Comparison of ENCODE assay signal across 23 cellular contexts in genomic region chr10:6115411-6115800, GRCh38. TPM values are rescaled to one million over a fixed set of nuclear protein-coding genes. Genes with fewer than 3 reads are reported as not detected.
DNase-seq lines count a peak whose midpoint lies in the region; ATAC-seq and TF ChIP-seq lines count a peak whose summit lies in the region.
"Had no signal": no experiment of that assay in that cellular context is flagged by ENCODE, and none has a peak within 500 bp of the region (broad histone marks: within the 10 kb centered on the region; RNA-seq: fewer than 3 reads in every experiment).

No MANE protein-coding gene starts in this region.

- H3K27me3 ChIP-seq in A673 (replicated peaks; ENCODE audit: insufficient read depth, low read depth, low read length, poor library complexity), result no peaks in the 10 kb centered on the region
- H3K27me3 ChIP-seq: sigmoid colon, suprapubic skin had no signal

- intact Hi-C loops in A673 (cut with micrococcal nuclease; ENCODE audit: unreplicated experiment), result no loop called here

- H3K27ac ChIP-seq in A673 (ENCODE audit: low read depth, low read length, poor library complexity, severe bottlenecking), result peak overlapping the region; percentile 19
- H3K27ac ChIP-seq: suprapubic skin had no signal

- H3K4me1 ChIP-seq in A673 (ENCODE audit: insufficient read depth, low read length, poor library complexity, severe bottlenecking), result no peaks in the 10 kb centered on the region

- no TSS peak for BruUV-seq in A673 (replicated peaks; lab: Mats Ljungman, UMichigan)

- H3K27me3 Mint-ChIP-seq in HFFc6 (ENCODE audit: insufficient read depth), result no peaks in the 10 kb centered on the region; the same call in 1 of the 2 replicates
- H3K27me3 Mint-ChIP-seq in central memory CD8-positive, alpha-beta T cell, result no peaks in the 10 kb centered on the region
- no peaks in the 10 kb centered on the region for H3K27me3 Mint-ChIP-seq in mesothelial cell of epicardium (ENCODE audit: low read depth)
- H3K27me3 Mint-ChIP-seq: activated CD4-positive, alpha-beta T cell treated with anti-CD3 and anti-CD28 coated beads, Interleukin-2, amount 10 ng/mL, durations not matched to agents 7 days and 5 days had no signal

- H3K36me3 Mint-ChIP-seq in HFFc6 (ENCODE audit: low read depth) (peaks cover 43% of the 10 kb centered on the region), mesothelial cell of epicardium (peaks cover 44% of the 10 kb centered on the region)
- peaks cover 45% of the 10 kb centered on the region for H3K36me3 Mint-ChIP-seq in central memory CD8-positive, alpha-beta T cell (ENCODE audit: insufficient read depth)

- no peaks in the 10 kb centered on the region for H3K9me3 ChIP-seq in A673 (ENCODE audit: low read depth, low read length, poor library complexity, severe bottlenecking)
- H3K9me3 ChIP-seq: sigmoid colon, suprapubic skin had no signal

- H3K4me3 Mint-ChIP-seq in HFFc6 (peak overlapping the region; percentile 69), mesothelial cell of epicardium (no peak overlapping the region)
- H3K4me3 Mint-ChIP-seq in central memory CD8-positive, alpha-beta T cell, result no peak overlapping the region
- H3K4me3 Mint-ChIP-seq: activated CD4-positive, alpha-beta T cell treated with anti-CD3 and anti-CD28 coated beads, Interleukin-2, amount 10 ng/mL, durations not matched to agents 7 days and 5 days had no signal

- ATAC-seq in central memory CD8-positive, alpha-beta T cell (replicated peaks; ENCODE audit: extremely low read depth, poor library complexity, severe bottlenecking), result no peak
- ATAC-seq in GM18870 (IDR thresholded peaks at IDR 0.05; ENCODE audit: unreplicated experiment) (no peak), GM18502 (IDR thresholded peaks at IDR 0.05; ENCODE audit: poor library complexity, unreplicated experiment) (no peak)

- H3K36me3 ChIP-seq in A673 (ENCODE audit: insufficient read depth, low read length, poor library complexity, severe bottlenecking), result peaks cover 61% of the 10 kb centered on the region

- no peak overlapping the region for H3K4me3 ChIP-seq in A673 (ENCODE audit: low read depth, low read length, poor library complexity, severe bottlenecking)
- H3K4me3 ChIP-seq: sigmoid colon, suprapubic skin had no signal

- DNase-seq in A673 (ENCODE audit: low spot score) (no peak), HFFc6 (no peak), mesothelial cell of epicardium (ENCODE audit: low spot score in 2 of 2, unreplicated experiment in 2 of 2) (no peak), SHP77 (lab: John Stamatoyannopoulos, UW) (no peak), NCI-H446 treated with DMSO at 0.1 percent for 48 hours (lab: John Stamatoyannopoulos, UW) (no peak)
- no peak for DNase-seq in central memory CD8-positive, alpha-beta T cell (ENCODE audit: low spot score in 2 of 2)
- DNase-seq: activated CD4-positive, alpha-beta T cell treated with anti-CD3 and anti-CD28 coated beads, Interleukin-2, amount 10 ng/mL, durations not matched to agents 7 days and 5 days; activated T-cell treated with anti-CD3 and anti-CD28 coated beads for 4 hours; Calu3; cerebellar nuclear complex; GF-D8; H7; islet precursor cell; NCI-H1436; NCI-H2227 treated with DMSO at 0.1 percent for 48 hours; SHP77 treated with DMSO at 0.1 percent for 48 hours; sigmoid colon; stimulated activated CD4-positive, alpha-beta T cell treated with anti-CD3 and anti-CD28 coated beads, Interleukin-4, amount 100 ng/mL, for 1 hour had no signal

- no peak for TF ChIP-seq CTCF in A673 (conservative IDR thresholded peaks at IDR 0.05; ENCODE audit: low read depth, low read length)
- no peak for TF ChIP-seq CTCF in HFFc6 (IDR thresholded peaks at IDR 0.05)
- TF ChIP-seq CTCF in mesothelial cell of epicardium (IDR thresholded peaks at IDR 0.05; ENCODE audit: unreplicated experiment), result no peak

- H3K9me3 Mint-ChIP-seq in HFFc6, result no peaks in the 10 kb centered on the region
- no peaks in the 10 kb centered on the region for H3K9me3 Mint-ChIP-seq in central memory CD8-positive, alpha-beta T cell
- no peaks in the 10 kb centered on the region for H3K9me3 Mint-ChIP-seq in mesothelial cell of epicardium
- H3K9me3 Mint-ChIP-seq: activated CD4-positive, alpha-beta T cell treated with anti-CD3 and anti-CD28 coated beads, Interleukin-2, amount 10 ng/mL, durations not matched to agents 7 days and 5 days had no signal

- POLR2A ChIA-PET in A673 (lab: Charles Lee; ENCODE audit: low non-redundant PET), result no interaction called here

- H3K4me1 Mint-ChIP-seq in HFFc6 (ENCODE audit: low read depth), result peaks cover 43% of the 10 kb centered on the region
- peaks cover 8% of the 10 kb centered on the region for H3K4me1 Mint-ChIP-seq in central memory CD8-positive, alpha-beta T cell
- H3K4me1 Mint-ChIP-seq in mesothelial cell of epicardium, result peaks cover 13% of the 10 kb centered on the region

- CTCF ChIA-PET in A673 (lab: Charles Lee), result interaction anchor here (0.6 kb wide), 1 partner anchor 286 kb away, joined by 3 read pairs; no protein-coding TSS in a partner anchor

- H3K27ac Mint-ChIP-seq in HFFc6, result peak overlapping the region; percentile 95
- peak overlapping the region; percentile 46 for H3K27ac Mint-ChIP-seq in central memory CD8-positive, alpha-beta T cell (ENCODE audit: low read depth)
- H3K27ac Mint-ChIP-seq in mesothelial cell of epicardium, result peak overlapping the region; percentile 86
- H3K27ac Mint-ChIP-seq: activated CD4-positive, alpha-beta T cell treated with anti-CD3 and anti-CD28 coated beads, Interleukin-2, amount 10 ng/mL, durations not matched to agents 7 days and 5 days had no signal

RNA-seq across cellular contexts. Expression of gene RBM17, which starts 26.6 kb away (rescaled TPM):
- 195 and 200 TPM in 2 replicates for total RNA-seq in A673 (2021)
- total RNA-seq in HFFc6 (2021; fragmentation: NEBNext Ultra II Directional; extraction: Animal tissue kit (Norgen Biotek cat#: 25700)), result 10 to 100 TPM; 53.4 to 75.2 (median 66.3) TPM
- 108 to 115 TPM (median 112 TPM) in 3 replicates for total RNA-seq in mesothelial cell of epicardium

RNA-seq across cellular contexts. Expression of gene IL2RA, which starts 53.2 kb away (rescaled TPM):
- total RNA-seq in A673 (2021) (not detected in 2 replicates), mesothelial cell of epicardium (not detected in 3 replicates)
- not detected for total RNA-seq in HFFc6 (2021; fragmentation: NEBNext Ultra II Directional; extraction: Animal tissue kit (Norgen Biotek cat#: 25700))
- total RNA-seq: Calu3, H7, HT-29, LHCN-M2 had no signal
